Comparison of ENCODE assay signal across 8 cellular contexts in genomic region chr3:33115024-33115768, GRCh38. TPM values are rescaled to one million over a fixed set of nuclear protein-coding genes. Genes with fewer than 3 reads are reported as not detected.
DNase-seq lines count a peak whose midpoint lies in the region; ATAC-seq and TF ChIP-seq lines count a peak whose summit lies in the region.

No MANE protein-coding gene starts in this region.

- intact Hi-C loops in upper lobe of right lung (cut with DNase I): no loop called here

- peak; percentile 63 for ATAC-seq in upper lobe of right lung

- H3K36me3 ChIP-seq in HAP-1 (replicated peaks): peaks cover 7% of the 10 kb centered on the region
- peaks cover 0 to 3% of the 10 kb centered on the region in 2 donors for H3K36me3 ChIP-seq in esophagus (ENCODE audit: control insufficient read depth in 2 of 2, insufficient read depth in 2 of 2, low read length in 1 of 2)
- H3K36me3 ChIP-seq in mucosa of rectum (ENCODE audit: control insufficient read depth in 2 of 2, insufficient read depth in 2 of 2, low read length in 2 of 2): peaks cover 0 to 4% of the 10 kb centered on the region in 2 donors
- H3K36me3 ChIP-seq in upper lobe of right lung: peaks cover 1% of the 10 kb centered on the region

- POLR2A ChIA-PET in AG04450 (lab: Yijun Ruan, JAX): no interaction called here

- CTCF ChIA-PET in AG04450 (lab: Charles Lee): interaction anchor here (0.6 to 3.6 kb wide), 3 partner anchors 20 to 258 kb away, joined by 4 to 17 read pairs (median 5); no protein-coding TSS in a partner anchor

- peak overlapping the region; percentile 3 to 93 for H3K9ac ChIP-seq in mucosa of rectum (ENCODE audit: low read depth in 1 of 2, low read length in 2 of 2)

- in situ Hi-C loops in HAP-1 (cut with MboI; ENCODE audit: low sequenced_read_pairs): no loop called here

- TF ChIP-seq CTCF in AG04450 (IDR thresholded peaks at IDR 0.05; ENCODE audit: low read depth, low read length) (no peak), upper lobe of right lung (IDR thresholded peaks at IDR 0.05) (no peak)

- 25 to 35% methylated on average over 13 of the region's 13 CpGs for WGBS in esophagus, 2 donors

- H3K27me3 ChIP-seq in AG04450 (ENCODE audit: control insufficient read depth, insufficient read depth, low read length) (no peaks in the 10 kb centered on the region), HAP-1 (ENCODE audit: low read depth) (no peaks in the 10 kb centered on the region), esophagus (ENCODE audit: control insufficient read depth in 1 of 2, insufficient read depth in 2 of 2, low read length in 2 of 2) (no peaks in the 10 kb centered on the region), mucosa of rectum (ENCODE audit: control insufficient read depth in 2 of 2, insufficient read depth in 2 of 2, low read length in 2 of 2) (no peaks in the 10 kb centered on the region), upper lobe of right lung (no peaks in the 10 kb centered on the region)

- H3K27ac ChIP-seq in AG04450 (ENCODE audit: low read depth, low read length): peak overlapping the region; percentile 88
- peak overlapping the region; percentile 88 to 95 for H3K27ac ChIP-seq in esophagus (ENCODE audit: low read depth in 2 of 2, low read length in 1 of 2)
- H3K27ac ChIP-seq in mucosa of rectum (ENCODE audit: low read depth in 2 of 2, low read length in 2 of 2): peak overlapping the region; percentile 97
- H3K27ac ChIP-seq in upper lobe of right lung: peak overlapping the region; percentile 97

- H3K9me3 ChIP-seq in AG04450 (ENCODE audit: control insufficient read depth, insufficient read depth, low read length): no peaks in the 10 kb centered on the region
- H3K9me3 ChIP-seq in HAP-1: peaks cover 4% of the 10 kb centered on the region; the same call in 1 of the 2 replicates
- H3K9me3 ChIP-seq in esophagus (ENCODE audit: control insufficient read depth in 2 of 2, insufficient read depth in 1 of 2, low read depth in 1 of 2, low read length in 1 of 2): no peaks in the 10 kb centered on the region
- no peaks in the 10 kb centered on the region for H3K9me3 ChIP-seq in mucosa of rectum (ENCODE audit: control insufficient read depth in 2 of 2, low read length in 2 of 2)
- H3K9me3 ChIP-seq in upper lobe of right lung: no peaks in the 10 kb centered on the region

- peaks cover 12% of the 10 kb centered on the region for H3K4me1 ChIP-seq in HAP-1
- H3K4me1 ChIP-seq in esophagus (ENCODE audit: control insufficient read depth in 2 of 2, insufficient read depth in 2 of 2, low read length in 1 of 2): no peaks in the 10 kb centered on the region
- H3K4me1 ChIP-seq in mucosa of rectum (ENCODE audit: control insufficient read depth in 2 of 2, insufficient read depth in 2 of 2, low read length in 2 of 2): peaks cover 4 to 5% of the 10 kb centered on the region in 2 donors
- peaks cover 22% of the 10 kb centered on the region for H3K4me1 ChIP-seq in upper lobe of right lung

- DNase-seq in AG04450 (ENCODE audit: low read depth, low spot score) (peak; percentile 36), HAP-1 (ENCODE audit: low spot score in 2 of 2) (peak; percentile 69 to 81), SW480 (ENCODE audit: low spot score) (peak; percentile 85), upper lobe of right lung (peak; percentile 76), NCI-H345 treated with DMSO at 0.1 percent for 48 hours (lab: John Stamatoyannopoulos, UW; ENCODE audit: unreplicated experiment) (no peak), SK-N-DZ (ENCODE audit: low spot score) (no peak)

- H3K4me3 ChIP-seq in AG04450 (ENCODE audit: low read depth, low read length) (peak overlapping the region; percentile 80), HAP-1 (peak overlapping the region; percentile 50), esophagus (ENCODE audit: low read depth in 1 of 2, low read length in 2 of 2) (peak overlapping the region; percentile 10 to 52), mucosa of rectum (ENCODE audit: low read length in 2 of 2) (peak overlapping the region; percentile 76 to 87), upper lobe of right lung (peak overlapping the region; percentile 89)

RNA-seq across cellular contexts. Expression of gene CRTAP, which starts 1.4 kb away (rescaled TPM):
- polyA plus RNA-seq in AG04450 (2011; rRNA removed) (314 and 338 TPM in 2 replicates), esophagus (10 to 100 TPM; 18.1 to 49.0 TPM)
- 97.1 and 110 TPM in 2 replicates for polyA minus RNA-seq in AG04450 (2011; rRNA and poly(A)+ RNA removed)
- 221 TPM for total RNA-seq in upper lobe of right lung
- 159 and 167 TPM in 2 replicates for polyA plus RNA-seq in SK-N-DZ (2014; cell fraction: cytosol; rRNA removed)
- 53.6 and 60.6 TPM in 2 replicates for polyA plus RNA-seq in SK-N-DZ (2014; cell fraction: nucleus; rRNA removed)

RNA-seq across cellular contexts. Expression of gene GLB1, which starts 18.2 kb away (rescaled TPM):
- polyA plus RNA-seq in AG04450 (2011; rRNA removed) (100 and 101 TPM in 2 replicates), esophagus (10 to 100 TPM in 1 of 2 donors, 1 to 10 TPM in 1; 4.2 to 10.6 TPM)
- polyA minus RNA-seq in AG04450 (2011; rRNA and poly(A)+ RNA removed): 62.0 and 70.7 TPM in 2 replicates
- total RNA-seq in upper lobe of right lung: 82.5 TPM
- 73.6 and 78.8 TPM in 2 replicates for polyA plus RNA-seq in SK-N-DZ (2014; cell fraction: cytosol; rRNA removed)
- polyA plus RNA-seq in SK-N-DZ (2014; cell fraction: nucleus; rRNA removed): 32.1 and 37.3 TPM in 2 replicates

RNA-seq across cellular contexts. Expression of gene TMPPE, which starts 18.2 kb away (rescaled TPM):
- polyA plus RNA-seq in AG04450 (2011; rRNA removed) (2.6 and 2.8 TPM in 2 replicates), esophagus (under 1 TPM; 0.40 to 0.73 TPM)
- polyA minus RNA-seq in AG04450 (2011; rRNA and poly(A)+ RNA removed): 12.9 TPM in 2 replicates
- total RNA-seq in upper lobe of right lung: 15.2 TPM
- polyA plus RNA-seq in SK-N-DZ (2014; cell fraction: cytosol; rRNA removed): 0.29 and 1.5 TPM in 2 replicates
- 0.50 and 1.2 TPM in 2 replicates for polyA plus RNA-seq in SK-N-DZ (2014; cell fraction: nucleus; rRNA removed)

Comparison
In these comparisons a context has a peak if more than half of its experiments do, and no peak if none do; other contexts are left out.
1. DNase-seq: peak in AG04450 (single experiment), HAP-1 (2 of 2), SW480 (single experiment) and upper lobe of right lung (single experiment); none in NCI-H345 treated with DMSO at 0.1 percent for 48 hours (single experiment) and SK-N-DZ (single experiment).
2. H3K4me3 ChIP-seq: peak in every context shown above with its lines; median percentile 89 in upper lobe of right lung; 82 in mucosa of rectum; 80 in AG04450; 50 in HAP-1; 31 in esophagus.
3. Peak in every context shown above with its lines, with median percentiles within 50 percentile points of each other: H3K27ac ChIP-seq.